Comparison of ENCODE assay signal across 28 cellular contexts in genomic region chr2:241275504-241275903, GRCh38.
"Had no signal": no experiment of that assay in that cellular context is flagged by ENCODE, and none has a peak within 500 bp of the region (broad histone marks: within the 10 kb centered on the region; RNA-seq: fewer than 3 reads in every experiment).

No MANE protein-coding gene starts in this region.

- ATAC-seq: effector memory CD8-positive, alpha-beta T cell; esophagus mucosa; gastrocnemius medialis; heart right ventricle; left cardiac atrium; left lung; left ventricle myocardium superior; lower lobe of right lung; mucosa of descending colon; naive thymus-derived CD8-positive, alpha-beta T cell had no signal

- FAIRE-seq: endometrium, islet of Langerhans, keratinocyte had no signal

- H3K27ac ChIP-seq: coronary artery, epithelial cell of prostate, esophagus squamous epithelium, gastrocnemius medialis, heart right ventricle, left lung, lower lobe of right lung had no signal

- H3K4me3 ChIP-seq: coronary artery, esophagus squamous epithelium, gastrocnemius medialis, heart right ventricle, left lung, lower lobe of right lung, mucosa of descending colon had no signal

- H3K27me3 Mint-ChIP-seq: effector memory CD8-positive, alpha-beta T cell; naive B cell; naive thymus-derived CD8-positive, alpha-beta T cell had no signal

- H3K9me3 Mint-ChIP-seq: effector memory CD8-positive, alpha-beta T cell; endodermal cell had no signal

- H3K27me3 ChIP-seq: esophagus squamous epithelium, gastrocnemius medialis, heart right ventricle, left lung had no signal

- H3K27ac Mint-ChIP-seq: effector memory CD8-positive, alpha-beta T cell; endodermal cell; mesothelial cell of epicardium had no signal

- H3K36me3 ChIP-seq: esophagus squamous epithelium, gastrocnemius medialis, heart right ventricle, left lung, lower lobe of right lung had no signal

- H3K4me3 Mint-ChIP-seq: effector memory CD8-positive, alpha-beta T cell; endodermal cell; mesothelial cell of epicardium; naive thymus-derived CD8-positive, alpha-beta T cell had no signal

- H3K9me3 ChIP-seq: esophagus squamous epithelium, gastrocnemius medialis, left lung, lower lobe of right lung, mucosa of descending colon had no signal

- DNase-seq: dermis blood vessel endothelial cell; effector CD8-positive, alpha-beta T cell; effector memory CD8-positive, alpha-beta T cell; endodermal cell; erythroblast; esophagus squamous epithelium; foreskin fibroblast; foreskin melanocyte; gastrocnemius medialis; glutamatergic neuron; head of caudate nucleus; heart right ventricle; hippocampal formation; left cardiac atrium; left lung; left ventricle myocardium superior; lower lobe of right lung; mesenchymal stem cell; mucosa of descending colon; naive B cell; naive thymus-derived CD8-positive, alpha-beta T cell had no signal
